Comparison of ENCODE assay signal across 8 cellular contexts in genomic region chrX:23908219-23909003, GRCh38. TPM values are rescaled to one million over a fixed set of nuclear protein-coding genes. Genes with fewer than 3 reads are reported as not detected.
DNase-seq lines count a peak whose midpoint lies in the region; ATAC-seq and TF ChIP-seq lines count a peak whose summit lies in the region.

No MANE protein-coding gene starts in this region.

- CTCF ChIA-PET in HEK293T (lab: Yijun Ruan, JAX) = interaction anchor here (0.6 to 1.3 kb wide), 4 partner anchors 122 to 266 kb away, joined by 3 to 6 read pairs (median 4); partner anchors contain the start of gene SAT1

- peak overlapping the region; percentile 71 for H3K4me3 ChIP-seq in BLaER1
- H3K4me3 ChIP-seq in astrocyte of the spinal cord (ENCODE audit: low read depth, low read length) = peak overlapping the region; percentile 21
- peak overlapping the region; percentile 58 for H3K4me3 ChIP-seq in mesodermal cell (ENCODE audit: extremely low read depth, insufficient read depth, low read length, poor library complexity, severe bottlenecking)

- TF ChIP-seq CTCF in astrocyte of the spinal cord (IDR thresholded peaks at IDR 0.05; ENCODE audit: low read depth, low read length) = peak; percentile 39

- H3K9ac ChIP-seq in BLaER1 = 0 out of 2 replicates have a peak overlapping the region, but pooled peaks have one; percentile 13

- 93 to 96% methylated on average over 3 to 4 of the region's 13 CpGs for WGBS in mesodermal cell (ENCODE audit: insufficient coverage in 2 of 2), 2 experiments

- no peaks in the 10 kb centered on the region for H3K27me3 ChIP-seq in BLaER1

- in situ Hi-C loops in astrocyte of the spinal cord (cut with HindIII; ENCODE audit: low sequenced_read_pairs) = no loop called here

- no peaks in the 10 kb centered on the region for H4K20me1 ChIP-seq in BLaER1

- H3K9me3 ChIP-seq in BLaER1 = no peaks in the 10 kb centered on the region
- H3K9me3 ChIP-seq in mesodermal cell (ENCODE audit: control insufficient read depth, low read length) = no peaks in the 10 kb centered on the region

- 0 out of 2 replicates have a peak, but pooled peaks cover 6% of the 10 kb centered on the region for H3K4me1 ChIP-seq in BLaER1
- H3K4me1 ChIP-seq in mesodermal cell (ENCODE audit: control insufficient read depth, insufficient read depth, low read length, poor library complexity, severe bottlenecking) = no peaks in the 10 kb centered on the region

- peak; percentile 23 for ATAC-seq in HG03378 (IDR thresholded peaks at IDR 0.05; ENCODE audit: unreplicated experiment)

- no peaks in the 10 kb centered on the region for H3K36me3 ChIP-seq in BLaER1
- H3K36me3 ChIP-seq in mesodermal cell (ENCODE audit: control insufficient read depth, insufficient read depth, low read length) = no peaks in the 10 kb centered on the region

- POLR2A ChIA-PET in HEK293T (lab: Yijun Ruan, JAX) = interaction anchor here (0.9 to 2.5 kb wide), 3 partner anchors 145 to 147 kb away, joined by 3 to 8 read pairs (median 7); partner anchors contain the start of gene EIF2S3

- peak overlapping the region; percentile 38 for H3K4me2 ChIP-seq in BLaER1

- DNase-seq in astrocyte of the spinal cord (ENCODE audit: low read depth, low spot score) (no peak), amniotic stem cell (lab: John Stamatoyannopoulos, UW) (no peak), SKM-1 (lab: John Stamatoyannopoulos, UW; ENCODE audit: unreplicated experiment) (no peak), HEK293T (ENCODE audit: extremely low spot score) (no peak), cerebellar nuclear complex (lab: John Stamatoyannopoulos, UW) (no peak)

- H3K27ac ChIP-seq in BLaER1 (peak overlapping the region; percentile 67; the same call in 1 of the 2 replicates), mesodermal cell (ENCODE audit: low read depth, low read length, severe bottlenecking) (peak overlapping the region; percentile 85)

TF ChIP-seq in HEK293T, 16 proteins besides CTCF, POLR2A, EP300 and RAD21:
- TF ChIP-seq SUZ12 (IDR thresholded peaks at IDR 0.05) (no peak), ZNF384 (IDR thresholded peaks at IDR 0.05) (no peak), ARNT (IDR thresholded peaks at IDR 0.05) (no peak)
TF ChIP-seq in HEK293T: peak in this region for 0.

RNA-seq across cellular contexts. Expression of gene CXorf58, which starts 0.6 kb away (rescaled TPM):
- polyA plus RNA-seq in mesodermal cell (2013, experiment 1 of 2) = not detected
- polyA plus RNA-seq in mesodermal cell (2013, experiment 2 of 2) = not detected

RNA-seq across cellular contexts. Expression of gene APOO, which starts 0.7 kb away (rescaled TPM):
- polyA plus RNA-seq in mesodermal cell (2013, experiment 1 of 2) = 30.2 TPM
- polyA plus RNA-seq in mesodermal cell (2013, experiment 2 of 2) = 45.9 TPM

Comparison
In these comparisons a context has a peak if more than half of its experiments do, and no peak if none do; other contexts are left out.
1. H3K4me3 ChIP-seq: peak in every context shown above with its lines; median percentile 71 in BLaER1; 58 in mesodermal cell; 21 in astrocyte of the spinal cord.